Comparison of ENCODE assay signal across 19 cellular contexts in the genomic region with DNA sequence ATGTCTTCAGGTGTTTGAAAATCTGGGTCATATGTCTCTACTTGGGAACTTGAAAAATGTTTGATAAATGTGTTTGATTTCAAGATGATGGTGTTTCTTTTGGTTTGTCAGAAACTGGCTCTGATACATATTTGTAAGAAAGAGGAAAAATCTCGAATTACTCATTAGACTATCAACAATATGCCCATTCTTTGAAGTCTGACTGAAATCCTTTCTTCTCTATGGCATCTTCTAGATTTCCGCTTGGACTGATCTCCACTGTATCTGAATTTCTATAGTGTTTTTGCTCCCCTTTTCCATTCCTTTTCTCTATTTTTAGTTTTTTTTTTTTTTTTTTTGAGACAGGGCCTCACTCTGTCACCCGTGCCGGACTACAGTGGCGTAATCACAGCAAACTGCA.
DNase-seq lines count a peak whose midpoint lies in the region; ATAC-seq and TF ChIP-seq lines count a peak whose summit lies in the region.
"Had no signal": no experiment of that assay in that cellular context is flagged by ENCODE, and none has a peak within 500 bp of the region (broad histone marks: within the 10 kb centered on the region; RNA-seq: fewer than 3 reads in every experiment).

No MANE protein-coding gene starts in this region.

- no peaks in the 10 kb centered on the region for H3K9me2 ChIP-seq in MM.1S (replicated peaks; ENCODE audit: insufficient read depth, low read length)

- peak overlapping the region; percentile 36; the same call in 1 of the 2 replicates for H2AFZ ChIP-seq in MM.1S (ENCODE audit: low read length)

- H3K9ac ChIP-seq in MM.1S (ENCODE audit: low read length): no peak overlapping the region
- H3K9ac ChIP-seq: BLaER1 had no signal

- TF ChIP-seq EP300 in tibial nerve (IDR thresholded peaks at IDR 0.05): no peak

- no peak for ATAC-seq in mucosa of descending colon

- H3K27ac ChIP-seq in MM.1S (ENCODE audit: low read length): no peak overlapping the region
- peak overlapping the region in 3 of 4 donors; percentile 17 to 83 (median 74) for H3K27ac ChIP-seq in tibial nerve
- H3K27ac ChIP-seq: BLaER1 had no signal

- H3K9me3 Mint-ChIP-seq in activated naive CD4-positive, alpha-beta T cell treated with anti-CD3 and anti-CD28 coated beads, Interleukin-2, amount 10 ng/mL, durations not matched to agents 7 days and 5 days: peaks cover 10% of the 10 kb centered on the region

- CTCF ChIA-PET in activated naive CD4-positive, alpha-beta T cell treated with anti-CD3 and anti-CD28 coated beads, Interleukin-2, amount 10 ng/mL, durations not matched to agents 7 days and 5 days (lab: Charles Lee): no interaction called here

- 54 to 64% methylated on average over 5 of the region's 5 CpGs for WGBS in tibial nerve, 2 donors

- no peaks in the 10 kb centered on the region for H3F3A ChIP-seq in MM.1S (ENCODE audit: insufficient read depth, low read length)

- H3K4me1 ChIP-seq in MM.1S (ENCODE audit: low read length) (no peaks in the 10 kb centered on the region), tibial nerve (peaks cover 0 to 28% (median 7%) of the 10 kb centered on the region in 4 donors), mucosa of descending colon (ENCODE audit: low read depth) (no peaks in the 10 kb centered on the region)
- H3K4me1 ChIP-seq: BE2C, BLaER1, Caco-2 had no signal

- H3K9me3 ChIP-seq in MM.1S (replicated peaks; ENCODE audit: insufficient read depth, low read length) (no peaks in the 10 kb centered on the region), tibial nerve (peaks cover 0 to 3% (median 0%) of the 10 kb centered on the region in 4 donors), mucosa of descending colon (no peaks in the 10 kb centered on the region)
- H3K9me3 ChIP-seq: BE2C, BLaER1, Caco-2 had no signal

- DNase-seq in MM.1S: no peak
- peak; percentile 10 for DNase-seq in RPMI7951 (ENCODE audit: low read depth)
- DNase-seq in tibial nerve (ENCODE audit: low spot score in 2 of 2): no peak
- DNase-seq in activated naive CD4-positive, alpha-beta T cell treated with anti-CD3 and anti-CD28 coated beads, Interleukin-2, amount 10 ng/mL, durations not matched to agents 7 days and 5 days: no peak
- no peak for DNase-seq in mucosa of descending colon
- DNase-seq in GM19238 (ENCODE audit: insufficient read length, low spot score): no peak
- DNase-seq: 8988T; ACHN; BE2C; C1 segment of cervical spinal cord; Caco-2; Calu3; CD4-positive, alpha-beta memory T cell; CD4-positive, CD25-positive, alpha-beta regulatory T cell; CD8-positive, alpha-beta memory T cell; DMS79 treated with DMSO at 0.1 percent for 48 hours; GF-D8 had no signal

- H3K4me3 ChIP-seq in MM.1S (ENCODE audit: low read length): no peak overlapping the region
- H3K4me3 ChIP-seq in tibial nerve: no peak overlapping the region
- no peak overlapping the region for H3K4me3 ChIP-seq in mucosa of descending colon
- H3K4me3 ChIP-seq: BLaER1 had no signal

- H3K79me2 ChIP-seq in MM.1S (ENCODE audit: low read length): no peaks in the 10 kb centered on the region

- no peaks in the 10 kb centered on the region for H4K20me1 ChIP-seq in MM.1S (ENCODE audit: insufficient read depth, low read length)
- H4K20me1 ChIP-seq: BLaER1 had no signal

- no peaks in the 10 kb centered on the region for H3K36me3 ChIP-seq in MM.1S (replicated peaks; ENCODE audit: insufficient read depth, low read length)
- no peaks in the 10 kb centered on the region for H3K36me3 ChIP-seq in tibial nerve
- H3K36me3 ChIP-seq in mucosa of descending colon (ENCODE audit: low read depth): no peaks in the 10 kb centered on the region
- H3K36me3 ChIP-seq: BE2C, BLaER1 had no signal

- H3K36me3 Mint-ChIP-seq in activated naive CD4-positive, alpha-beta T cell treated with anti-CD3 and anti-CD28 coated beads, Interleukin-2, amount 10 ng/mL, durations not matched to agents 7 days and 5 days: no peaks in the 10 kb centered on the region
- H3K36me3 Mint-ChIP-seq: CD14-positive monocyte; CD4-positive, alpha-beta memory T cell; CD4-positive, CD25-positive, alpha-beta regulatory T cell; CD8-positive, alpha-beta memory T cell had no signal

- peak overlapping the region; percentile 39; the same call in 1 of the 2 replicates for H3K4me2 ChIP-seq in MM.1S (ENCODE audit: low read depth, low read length)
- H3K4me2 ChIP-seq: BLaER1 had no signal

- H3K27me3 Mint-ChIP-seq in activated naive CD4-positive, alpha-beta T cell treated with anti-CD3 and anti-CD28 coated beads, Interleukin-2, amount 10 ng/mL, durations not matched to agents 7 days and 5 days: no peaks in the 10 kb centered on the region
- H3K27me3 Mint-ChIP-seq: CD4-positive, alpha-beta memory T cell; CD4-positive, CD25-positive, alpha-beta regulatory T cell; CD8-positive, alpha-beta memory T cell had no signal

- no peak overlapping the region for H3K4me3 Mint-ChIP-seq in activated naive CD4-positive, alpha-beta T cell treated with anti-CD3 and anti-CD28 coated beads, Interleukin-2, amount 10 ng/mL, durations not matched to agents 7 days and 5 days
- H3K4me3 Mint-ChIP-seq: CD14-positive monocyte; CD4-positive, alpha-beta memory T cell; CD4-positive, CD25-positive, alpha-beta regulatory T cell; CD8-positive, alpha-beta memory T cell had no signal

- H3K27me3 ChIP-seq in MM.1S (replicated peaks; ENCODE audit: insufficient read depth, low read length): no peaks in the 10 kb centered on the region
- H3K27me3 ChIP-seq in tibial nerve: no peaks in the 10 kb centered on the region
- H3K27me3 ChIP-seq: BE2C, BLaER1 had no signal

- no peak overlapping the region for H3K27ac Mint-ChIP-seq in activated naive CD4-positive, alpha-beta T cell treated with anti-CD3 and anti-CD28 coated beads, Interleukin-2, amount 10 ng/mL, durations not matched to agents 7 days and 5 days
- H3K27ac Mint-ChIP-seq: CD14-positive monocyte; CD4-positive, alpha-beta memory T cell; CD4-positive, CD25-positive, alpha-beta regulatory T cell; CD8-positive, alpha-beta memory T cell had no signal

- no peaks in the 10 kb centered on the region for H3K4me1 Mint-ChIP-seq in activated naive CD4-positive, alpha-beta T cell treated with anti-CD3 and anti-CD28 coated beads, Interleukin-2, amount 10 ng/mL, durations not matched to agents 7 days and 5 days
- H3K4me1 Mint-ChIP-seq: CD14-positive monocyte; CD4-positive, alpha-beta memory T cell; CD4-positive, CD25-positive, alpha-beta regulatory T cell; CD8-positive, alpha-beta memory T cell had no signal

- no peak for TF ChIP-seq POLR2A in tibial nerve (IDR thresholded peaks at IDR 0.05)

- intact Hi-C loops in mucosa of descending colon (cut with DNase I, micrococcal nuclease): no loop called here

- TF ChIP-seq CTCF in MM.1S (IDR thresholded peaks at IDR 0.05; ENCODE audit: low read length) (no peak), tibial nerve (IDR thresholded peaks at IDR 0.05) (no peak), mucosa of descending colon (IDR thresholded peaks at IDR 0.05) (no peak)
